In genomic region chr10:38043516-38043915, GRCh38 we compare ENCODE assay signal across 24 cellular contexts.
"Had no signal": no experiment of that assay in that cellular context is flagged by ENCODE, and none has a peak within 500 bp of the region (broad histone marks: within the 10 kb centered on the region; RNA-seq: fewer than 3 reads in every experiment).

No MANE protein-coding gene starts in this region.

- H3K27me3 ChIP-seq: neural progenitor cell, suprapubic skin, tibial artery, upper lobe of right lung had no signal

- ATAC-seq: activated T-cell treated with anti-CD3 and anti-CD28 coated beads, Interleukin-2, amount 50 U/mL, for 4 hours; natural killer cell; right cardiac atrium; upper lobe of right lung had no signal

- DNase-seq: activated CD4-positive, alpha-beta T cell treated with anti-CD3 and anti-CD28 coated beads for 4 hours; activated CD4-positive, alpha-beta T cell treated with anti-CD3 and anti-CD28 coated beads, Interleukin-2, amount 50 U/mL, for 48 hours; activated CD4-positive, CD25-positive, alpha-beta regulatory T cell; activated CD8-positive, alpha-beta memory T cell treated with anti-CD3 and anti-CD28 coated beads, Interleukin-2, amount 50 U/mL, for 48 hours; activated naive CD8-positive, alpha-beta T cell treated with anti-CD3 and anti-CD28 coated beads, Interleukin-2, amount 10 ng/mL, durations not matched to agents 7 days and 5 days; activated T-cell treated with anti-CD3 and anti-CD28 coated beads, Interleukin-2, amount 50 U/mL, for 4 hours; amniotic stem cell; caudate nucleus; foreskin fibroblast; head of caudate nucleus; hippocampal formation; kidney; natural killer cell; posterior cingulate gyrus; right cardiac atrium; stimulated activated CD4-positive, alpha-beta T cell treated with anti-CD3 and anti-CD28 coated beads, Interleukin-15, amount 100 ng/mL, for 24 hours; SW 1271; tibial artery; upper lobe of right lung had no signal

- H3K27me3 Mint-ChIP-seq: activated naive CD8-positive, alpha-beta T cell treated with anti-CD3 and anti-CD28 coated beads, Interleukin-2, amount 10 ng/mL, durations not matched to agents 7 days and 5 days had no signal

- H3K27ac Mint-ChIP-seq: activated naive CD8-positive, alpha-beta T cell treated with anti-CD3 and anti-CD28 coated beads, Interleukin-2, amount 10 ng/mL, durations not matched to agents 7 days and 5 days; activated T-helper 2 cell treated with anti-CD3 and anti-CD28 coated beads, Interferon-gamma antibody, Interleukin-2, Interleukin-4, amounts not matched to agents 10 μg/mL and 5 μg/mL and 100 μg/mL, durations not matched to agents 14 hours and 24 hours and 36 hours; mesothelial cell of epicardium; neural progenitor cell; T-helper 2 cell treated with Interferon-gamma antibody and Interleukin-4, amounts not matched to agents 5 μg/mL and 100 μg/mL, for 36 hours had no signal

- H3K9ac ChIP-seq: neural progenitor cell had no signal

- H3K9me3 Mint-ChIP-seq: natural killer cell had no signal

- H3K4me1 Mint-ChIP-seq: mesothelial cell of epicardium, neural progenitor cell had no signal

- H3K27ac ChIP-seq: neural progenitor cell, suprapubic skin, tibial artery, upper lobe of right lung had no signal

- H3K9me3 ChIP-seq: suprapubic skin, tibial artery, upper lobe of right lung had no signal

- H3K4me3 ChIP-seq: neural progenitor cell, suprapubic skin, tibial artery, upper lobe of right lung had no signal

- H2AFZ ChIP-seq: neural progenitor cell had no signal

- H3K4me3 Mint-ChIP-seq: activated naive CD8-positive, alpha-beta T cell treated with anti-CD3 and anti-CD28 coated beads, Interleukin-2, amount 10 ng/mL, durations not matched to agents 7 days and 5 days; activated T-cell treated with anti-CD3 and anti-CD28 coated beads, Interleukin-2, amount 50 U/mL, for 4 hours; mesothelial cell of epicardium; natural killer cell; neural progenitor cell; T-helper 2 cell treated with Interferon-gamma antibody and Interleukin-4, amounts not matched to agents 5 μg/mL and 100 μg/mL, for 36 hours had no signal

- H3K4me1 ChIP-seq: neural progenitor cell, suprapubic skin, tibial artery, upper lobe of right lung had no signal

- H3K4me2 ChIP-seq: neural progenitor cell had no signal
